ENCODE assay signal across 1 cellular context in the genomic region with DNA sequence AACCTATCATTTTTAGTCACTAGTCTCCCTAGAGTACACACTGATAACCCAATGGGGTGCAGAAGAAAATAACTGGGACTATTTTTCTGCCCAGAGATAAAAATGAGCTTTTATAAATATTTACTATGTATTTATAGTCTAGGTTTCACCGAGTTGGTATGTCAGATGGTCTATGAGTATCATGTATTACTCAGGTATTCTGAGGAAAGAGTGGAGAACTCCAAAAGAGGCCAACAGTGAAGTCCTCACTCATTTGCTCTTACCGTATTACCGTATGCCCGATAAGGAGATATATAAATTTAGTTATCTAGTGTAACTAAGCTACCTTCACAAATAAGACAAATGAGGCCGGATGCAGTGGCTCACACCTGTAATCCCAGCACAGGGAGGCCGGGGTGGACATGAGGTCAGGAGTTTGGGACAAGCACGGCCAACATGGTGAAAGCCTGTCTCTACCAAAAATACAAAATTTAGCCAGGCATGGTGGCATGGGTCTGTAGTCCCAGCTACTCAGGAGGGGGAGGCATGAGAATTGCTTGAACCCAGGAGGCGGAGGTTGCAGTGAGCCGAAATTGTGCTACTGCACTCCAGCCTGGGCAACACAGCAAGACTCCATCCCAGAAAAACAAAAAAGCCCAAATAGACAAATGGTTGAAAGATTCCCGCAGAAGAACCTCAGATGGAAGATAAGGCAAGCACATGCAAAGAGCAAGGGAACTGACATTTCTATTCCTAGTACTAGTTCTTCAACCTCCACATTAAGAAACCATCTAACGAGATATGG.
TF ChIP-seq lines count a peak whose summit lies in the region.

No MANE protein-coding gene starts in this region.

TF ChIP-seq in GM23338, 12 proteins besides CTCF, POLR2A, EP300 and RAD21 (continued from another document):
- TF ChIP-seq ZNF462 (CRISPR knock-in tag; IDR thresholded peaks at IDR 0.05) (no peak), JUNB (IDR thresholded peaks at IDR 0.05; ENCODE audit: unreplicated experiment) (no peak), POLR2AphosphoS5 (IDR thresholded peaks at IDR 0.05; ENCODE audit: low read depth) (no peak), STAT1 (IDR thresholded peaks at IDR 0.05; ENCODE audit: unreplicated experiment) (no peak), ZNF331 (CRISPR knock-in tag; IDR thresholded peaks at IDR 0.05; ENCODE audit: low read depth) (no peak), EZH2 (IDR thresholded peaks at IDR 0.05; ENCODE audit: low read depth, unreplicated experiment) (no peak), REST (IDR thresholded peaks at IDR 0.05; ENCODE audit: unreplicated experiment) (no peak), EZH2phosphoT487 (IDR thresholded peaks at IDR 0.05; ENCODE audit: unreplicated experiment) (no peak), NANOG (IDR thresholded peaks at IDR 0.05; ENCODE audit: borderline replicate concordance) (no peak), CREB1 (CRISPR knock-in tag; IDR thresholded peaks at IDR 0.05; ENCODE audit: low read depth) (no peak)
- TF ChIP-seq, protein P1, sequence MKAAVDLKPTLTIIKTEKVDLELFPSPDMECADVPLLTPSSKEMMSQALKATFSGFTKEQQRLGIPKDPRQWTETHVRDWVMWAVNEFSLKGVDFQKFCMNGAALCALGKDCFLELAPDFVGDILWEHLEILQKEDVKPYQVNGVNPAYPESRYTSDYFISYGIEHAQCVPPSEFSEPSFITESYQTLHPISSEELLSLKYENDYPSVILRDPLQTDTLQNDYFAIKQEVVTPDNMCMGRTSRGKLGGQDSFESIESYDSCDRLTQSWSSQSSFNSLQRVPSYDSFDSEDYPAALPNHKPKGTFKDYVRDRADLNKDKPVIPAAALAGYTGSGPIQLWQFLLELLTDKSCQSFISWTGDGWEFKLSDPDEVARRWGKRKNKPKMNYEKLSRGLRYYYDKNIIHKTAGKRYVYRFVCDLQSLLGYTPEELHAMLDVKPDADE (IDR thresholded peaks at IDR 0.05) = no peak
